Comparison of ENCODE assay signal across 28 cellular contexts in genomic region chr3:138460536-138461205, GRCh38. TPM values are rescaled to one million over a fixed set of nuclear protein-coding genes. Genes with fewer than 3 reads are reported as not detected.
"Had no signal": no experiment of that assay in that cellular context is flagged by ENCODE, and none has a peak within 500 bp of the region (broad histone marks: within the 10 kb centered on the region; RNA-seq: fewer than 3 reads in every experiment).

No MANE protein-coding gene starts in this region.

- ATAC-seq: activated CD4-positive, alpha-beta T cell treated with anti-CD3 and anti-CD28 coated beads for 36 hours; activated CD8-positive, alpha-beta T cell treated with anti-CD3 and anti-CD28 coated beads for 36 hours; activated T-cell treated with anti-CD3 and anti-CD28 coated beads, Interleukin-2, amount 50 U/mL, for 4 hours; effector memory CD8-positive, alpha-beta T cell; esophagus mucosa; mucosa of descending colon had no signal

- H3K27ac Mint-ChIP-seq: activated B cell treated with CpG ODN at 0.5 μM for 24 hours; activated CD4-positive, alpha-beta T cell treated with anti-CD3 and anti-CD28 coated beads for 36 hours; activated CD8-positive, alpha-beta T cell treated with anti-CD3 and anti-CD28 coated beads for 36 hours; activated naive CD8-positive, alpha-beta T cell treated with anti-CD3 and anti-CD28 coated beads for 36 hours; activated T-helper 2 cell treated with anti-CD3 and anti-CD28 coated beads, Interferon-gamma antibody, Interleukin-2, Interleukin-4, amounts not matched to agents 10 μg/mL and 5 μg/mL and 100 μg/mL, durations not matched to agents 14 hours and 24 hours and 36 hours; effector memory CD8-positive, alpha-beta T cell; immature natural killer cell; memory B cell; naive B cell; stimulated activated naive CD8-positive, alpha-beta T cell treated with anti-CD3 and anti-CD28 coated beads, Interleukin-15, Interleukin-2, amounts not matched to agents 100 ng/mL and 50 ng/mL, for 24 hours; T-helper 1 cell treated with Interleukin-12 subunit alpha and Interleukin-12 subunit beta and Interleukin-4 antibody, amounts not matched to agents 30 μg/mL and 1 μg/mL, for 36 hours had no signal

- H3K27me3 Mint-ChIP-seq: activated CD8-positive, alpha-beta T cell treated with anti-CD3 and anti-CD28 coated beads for 36 hours had no signal

- H3K4me3 Mint-ChIP-seq: activated B cell treated with CpG ODN at 0.5 μM for 24 hours; activated CD4-positive, alpha-beta T cell treated with anti-CD3 and anti-CD28 coated beads for 36 hours; activated CD8-positive, alpha-beta T cell treated with anti-CD3 and anti-CD28 coated beads for 36 hours; activated naive CD8-positive, alpha-beta T cell treated with anti-CD3 and anti-CD28 coated beads for 36 hours; activated T-cell treated with anti-CD3 and anti-CD28 coated beads, Interleukin-2, amount 50 U/mL, for 4 hours; central memory CD8-positive, alpha-beta T cell; effector memory CD8-positive, alpha-beta T cell; immature natural killer cell; memory B cell; naive B cell; neural crest cell; stimulated activated naive CD8-positive, alpha-beta T cell treated with anti-CD3 and anti-CD28 coated beads, Interleukin-15, Interleukin-2, amounts not matched to agents 100 ng/mL and 50 ng/mL, for 24 hours; T-helper 1 cell treated with Interleukin-12 subunit alpha and Interleukin-12 subunit beta and Interleukin-4 antibody, amounts not matched to agents 30 μg/mL and 1 μg/mL, for 36 hours had no signal

- H3K4me1 Mint-ChIP-seq: activated B cell treated with CpG ODN at 0.5 μM for 24 hours; activated CD4-positive, alpha-beta T cell treated with anti-CD3 and anti-CD28 coated beads for 36 hours; activated naive CD8-positive, alpha-beta T cell treated with anti-CD3 and anti-CD28 coated beads for 36 hours; central memory CD8-positive, alpha-beta T cell; immature natural killer cell had no signal

- H3K4me3 ChIP-seq: dorsolateral prefrontal cortex, mucosa of descending colon, prostate gland, tibial nerve, uterus had no signal

- H3K9me3 Mint-ChIP-seq: activated B cell treated with CpG ODN at 0.5 μM for 24 hours; activated CD8-positive, alpha-beta T cell treated with anti-CD3 and anti-CD28 coated beads for 36 hours; activated naive CD8-positive, alpha-beta T cell treated with anti-CD3 and anti-CD28 coated beads for 36 hours; activated T-cell treated with anti-CD3 and anti-CD28 coated beads, Interleukin-2, amount 50 U/mL, for 4 hours; activated T-helper 2 cell treated with anti-CD3 and anti-CD28 coated beads, Interferon-gamma antibody, Interleukin-2, Interleukin-4, amounts not matched to agents 10 μg/mL and 5 μg/mL and 100 μg/mL, durations not matched to agents 14 hours and 24 hours and 36 hours; central memory CD8-positive, alpha-beta T cell; effector memory CD8-positive, alpha-beta T cell; immature natural killer cell; memory B cell; neural crest cell; stimulated activated naive CD8-positive, alpha-beta T cell treated with anti-CD3 and anti-CD28 coated beads, Interleukin-15, Interleukin-2, amounts not matched to agents 100 ng/mL and 50 ng/mL, for 24 hours; T-helper 1 cell treated with Interleukin-12 subunit alpha and Interleukin-12 subunit beta and Interleukin-4 antibody, amounts not matched to agents 30 μg/mL and 1 μg/mL, for 36 hours had no signal

- H3K27me3 ChIP-seq: dorsolateral prefrontal cortex, tibial nerve, uterus had no signal

- H3K4me1 ChIP-seq: prostate gland, tibial nerve, uterus had no signal

- H3K36me3 ChIP-seq: prostate gland, tibial nerve, uterus had no signal

- H3K9me3 ChIP-seq: mucosa of descending colon, prostate gland, tibial nerve, uterus had no signal

- DNase-seq: activated B cell treated with CpG ODN at 0.5 μM for 24 hours; activated CD4-positive, alpha-beta T cell treated with anti-CD3 and anti-CD28 coated beads for 36 hours; activated CD8-positive, alpha-beta T cell treated with anti-CD3 and anti-CD28 coated beads for 36 hours; activated naive CD4-positive, alpha-beta T cell treated with Interleukin-2 at 50 U/mL for 16 hours; activated naive CD8-positive, alpha-beta T cell treated with anti-CD3 and anti-CD28 coated beads for 36 hours; activated T-cell treated with anti-CD3 and anti-CD28 coated beads, Interleukin-2, amount 50 U/mL, for 4 hours; effector memory CD8-positive, alpha-beta T cell; foreskin melanocyte; immature natural killer cell; left ventricle myocardium superior; mucosa of descending colon; naive B cell; stimulated activated CD4-positive, alpha-beta T cell treated with anti-CD3 and anti-CD28 coated beads, Interleukin-12 subunit alpha, Interleukin-12 subunit beta, amount 100 ng/mL, for 4 hours; stimulated activated CD4-positive, alpha-beta T cell treated with anti-CD3 and anti-CD28 coated beads, Interleukin-4, amount 100 ng/mL, for 4 hours; substantia nigra; T1000; uterus had no signal

- H3K27ac ChIP-seq: dorsolateral prefrontal cortex, prostate gland, tibial nerve, uterus had no signal

- H3K36me3 Mint-ChIP-seq: activated naive CD8-positive, alpha-beta T cell treated with anti-CD3 and anti-CD28 coated beads for 36 hours; immature natural killer cell; memory B cell; naive B cell had no signal

RNA-seq across cellular contexts. Expression of gene ESYT3, which starts 26.3 kb away (rescaled TPM):
- total RNA-seq: activated B cell treated with CpG ODN at 0.5 μM for 24 hours, endothelial cell of umbilical vein had no signal
- polyA plus RNA-seq: endothelial cell of umbilical vein, immature natural killer cell had no signal
